Comparison of ENCODE assay signal across 8 cellular contexts in the genomic region with DNA sequence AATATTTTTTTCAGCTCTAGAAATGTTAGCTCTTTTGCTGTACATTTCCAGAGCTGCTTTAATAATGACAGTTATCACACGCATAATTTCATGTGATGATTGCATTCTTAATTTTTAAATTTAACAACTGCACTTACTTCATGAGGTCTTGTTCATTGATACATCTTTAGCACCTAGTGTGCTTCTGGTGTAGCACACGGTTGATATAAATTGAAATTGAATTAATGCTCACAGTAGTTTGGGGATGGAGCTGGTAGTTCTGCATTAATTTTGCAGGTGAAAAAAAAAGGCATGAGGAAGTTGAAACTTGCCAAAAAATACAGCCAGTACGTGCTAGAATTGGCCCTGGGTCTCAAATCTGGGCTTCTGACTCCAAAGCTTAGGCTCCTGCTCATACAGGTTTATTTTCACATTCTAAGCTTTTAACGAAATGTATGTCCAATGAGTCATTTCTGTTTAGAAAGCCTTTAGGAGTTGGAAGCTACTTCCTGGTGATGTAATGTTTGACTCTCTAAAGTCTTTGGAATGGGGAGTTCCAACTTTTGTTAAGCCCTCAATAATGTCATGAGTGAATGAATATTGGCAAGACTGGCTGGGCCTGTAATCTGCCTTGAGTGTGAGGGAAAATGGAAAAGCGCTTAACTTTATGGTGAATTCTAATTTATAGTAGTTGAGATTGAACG. TPM values are rescaled to one million over a fixed set of nuclear protein-coding genes. Genes with fewer than 3 reads are reported as not detected.
DNase-seq lines count a peak whose midpoint lies in the region; ATAC-seq and TF ChIP-seq lines count a peak whose summit lies in the region.

No MANE protein-coding gene starts in this region.

- peaks cover 30% of the 10 kb centered on the region for H3F3A ChIP-seq in smooth muscle cell (ENCODE audit: low read depth)

- peak overlapping the region; percentile 90 for H3K27ac ChIP-seq in smooth muscle cell (ENCODE audit: low read depth)
- no peak overlapping the region for H3K27ac ChIP-seq in WERI-Rb-1

- no peaks in the 10 kb centered on the region for H3K27me3 ChIP-seq in smooth muscle cell (ENCODE audit: low read depth)
- no peaks in the 10 kb centered on the region for H3K27me3 ChIP-seq in WERI-Rb-1 (ENCODE audit: insufficient read depth, low read depth, severe bottlenecking)

- H4K20me1 ChIP-seq in smooth muscle cell (ENCODE audit: low read depth): peaks cover 98% of the 10 kb centered on the region

- H3K36me3 ChIP-seq in smooth muscle cell (ENCODE audit: low read depth) (peaks cover 5% of the 10 kb centered on the region), WERI-Rb-1 (peaks cover 48% of the 10 kb centered on the region)

- intact Hi-C loops in left ventricle myocardium superior (cut with micrococcal nuclease): no loop called here

- H3K9me3 ChIP-seq in smooth muscle cell (replicated peaks; ENCODE audit: low read depth) (no peaks in the 10 kb centered on the region), WERI-Rb-1 (ENCODE audit: severe bottlenecking) (no peaks in the 10 kb centered on the region)

- H3K4me3 Mint-ChIP-seq in activated CD4-positive, alpha-beta T cell treated with anti-CD3 and anti-CD28 coated beads, Interleukin-2, amount 10 ng/mL, durations not matched to agents 7 days and 5 days: no peak overlapping the region
- H3K4me3 Mint-ChIP-seq in activated CD4-positive, alpha-beta memory T cell treated with anti-CD3 and anti-CD28 coated beads, Interleukin-2, amount 10 ng/mL, durations not matched to agents 7 days and 5 days: no peak overlapping the region

- no peak for TF ChIP-seq CTCF in smooth muscle cell (IDR thresholded peaks at IDR 0.05; ENCODE audit: borderline replicate concordance, insufficient read depth, poor library complexity, severe bottlenecking)
- no peak for TF ChIP-seq CTCF in WERI-Rb-1 (IDR thresholded peaks at IDR 0.05; ENCODE audit: low read depth, low read length)

- no peak overlapping the region for H2AFZ ChIP-seq in smooth muscle cell (ENCODE audit: low read depth)

- peak overlapping the region; percentile 63 for H3K4me2 ChIP-seq in smooth muscle cell

- DNase-seq in activated CD4-positive, alpha-beta T cell treated with anti-CD3 and anti-CD28 coated beads, Interleukin-2, amount 10 ng/mL, durations not matched to agents 7 days and 5 days: no peak
- DNase-seq in activated CD4-positive, alpha-beta T cell treated with anti-CD3 and anti-CD28 coated beads, Interleukin-2, amount 50 U/mL, for 48 hours: no peak
- DNase-seq in activated CD4-positive, alpha-beta memory T cell treated with anti-CD3 and anti-CD28 coated beads, Interleukin-2, amount 10 ng/mL, durations not matched to agents 7 days and 5 days: no peak
- no peak for DNase-seq in left ventricle myocardium superior
- DNase-seq in smooth muscle cell (lab: John Stamatoyannopoulos, UW; ENCODE audit: unreplicated experiment): no peak
- no peak for DNase-seq in NCI-H510A (lab: John Stamatoyannopoulos, UW)
- DNase-seq in WERI-Rb-1: no peak

- peaks cover 12% of the 10 kb centered on the region for H3K4me1 ChIP-seq in smooth muscle cell (ENCODE audit: low read depth)

- H3K27ac Mint-ChIP-seq in activated CD4-positive, alpha-beta T cell treated with anti-CD3 and anti-CD28 coated beads, Interleukin-2, amount 10 ng/mL, durations not matched to agents 7 days and 5 days: peak overlapping the region; percentile 50
- H3K27ac Mint-ChIP-seq in activated CD4-positive, alpha-beta memory T cell treated with anti-CD3 and anti-CD28 coated beads, Interleukin-2, amount 10 ng/mL, durations not matched to agents 7 days and 5 days: peak overlapping the region; percentile 37

- peaks cover 96% of the 10 kb centered on the region for H3K79me2 ChIP-seq in smooth muscle cell (ENCODE audit: low read depth)

- peaks cover 29% of the 10 kb centered on the region for H3K36me3 Mint-ChIP-seq in activated CD4-positive, alpha-beta T cell treated with anti-CD3 and anti-CD28 coated beads, Interleukin-2, amount 10 ng/mL, durations not matched to agents 7 days and 5 days (ENCODE audit: low read depth)
- peaks cover 36% of the 10 kb centered on the region for H3K36me3 Mint-ChIP-seq in activated CD4-positive, alpha-beta memory T cell treated with anti-CD3 and anti-CD28 coated beads, Interleukin-2, amount 10 ng/mL, durations not matched to agents 7 days and 5 days (ENCODE audit: low read depth)

- CTCF ChIA-PET in activated CD4-positive, alpha-beta T cell treated with anti-CD3 and anti-CD28 coated beads, Interleukin-2, amount 10 ng/mL, durations not matched to agents 7 days and 5 days (lab: Charles Lee): interaction anchor here (1.4 to 1.5 kb wide), 2 partner anchors 8 to 19 kb away, joined by 3 to 4 read pairs; no protein-coding TSS in a partner anchor
- CTCF ChIA-PET in activated CD4-positive, alpha-beta memory T cell treated with anti-CD3 and anti-CD28 coated beads, Interleukin-2, amount 10 ng/mL, durations not matched to agents 7 days and 5 days (lab: Charles Lee): interaction anchor here (0.7 to 1.2 kb wide), 2 partner anchors 35 to 743 kb away, joined by 3 to 4 read pairs; no protein-coding TSS in a partner anchor

- ATAC-seq in left ventricle myocardium superior (peak; percentile 61), HG03378 (IDR thresholded peaks at IDR 0.05; ENCODE audit: unreplicated experiment) (no peak)

- H3K27me3 Mint-ChIP-seq in activated CD4-positive, alpha-beta T cell treated with anti-CD3 and anti-CD28 coated beads, Interleukin-2, amount 10 ng/mL, durations not matched to agents 7 days and 5 days: no peaks in the 10 kb centered on the region
- H3K27me3 Mint-ChIP-seq in activated CD4-positive, alpha-beta memory T cell treated with anti-CD3 and anti-CD28 coated beads, Interleukin-2, amount 10 ng/mL, durations not matched to agents 7 days and 5 days: no peaks in the 10 kb centered on the region

- H3K9me3 Mint-ChIP-seq in activated CD4-positive, alpha-beta T cell treated with anti-CD3 and anti-CD28 coated beads, Interleukin-2, amount 10 ng/mL, durations not matched to agents 7 days and 5 days: no peaks in the 10 kb centered on the region
- no peaks in the 10 kb centered on the region for H3K9me3 Mint-ChIP-seq in activated CD4-positive, alpha-beta memory T cell treated with anti-CD3 and anti-CD28 coated beads, Interleukin-2, amount 10 ng/mL, durations not matched to agents 7 days and 5 days

- POLR2A ChIA-PET in activated CD4-positive, alpha-beta T cell treated with anti-CD3 and anti-CD28 coated beads, Interleukin-2, amount 10 ng/mL, durations not matched to agents 7 days and 5 days (lab: Charles Lee): no interaction called here
- POLR2A ChIA-PET in activated CD4-positive, alpha-beta memory T cell treated with anti-CD3 and anti-CD28 coated beads, Interleukin-2, amount 10 ng/mL, durations not matched to agents 7 days and 5 days (lab: Charles Lee): interaction anchor here (2.6 kb wide), 1 partner anchor 9 kb away, joined by 10 read pairs; no protein-coding TSS in a partner anchor

- peak overlapping the region; percentile 66 for H3K9ac ChIP-seq in smooth muscle cell (ENCODE audit: low read depth)

- WGBS in smooth muscle cell (ENCODE audit: low lambda C conversion rate): 44% methylated on average over 6 of the region's 6 CpGs

- H3K4me3 ChIP-seq in smooth muscle cell (no peak overlapping the region), WERI-Rb-1 (ENCODE audit: low read depth, low read length) (no peak overlapping the region)

- peaks cover 53% of the 10 kb centered on the region for H3K4me1 Mint-ChIP-seq in activated CD4-positive, alpha-beta T cell treated with anti-CD3 and anti-CD28 coated beads, Interleukin-2, amount 10 ng/mL, durations not matched to agents 7 days and 5 days
- peaks cover 63% of the 10 kb centered on the region for H3K4me1 Mint-ChIP-seq in activated CD4-positive, alpha-beta memory T cell treated with anti-CD3 and anti-CD28 coated beads, Interleukin-2, amount 10 ng/mL, durations not matched to agents 7 days and 5 days

RNA-seq across cellular contexts. Expression of a gene that starts 10.9 kb away (rescaled TPM):
- total RNA-seq in activated CD4-positive, alpha-beta T cell treated with anti-CD3 and anti-CD28 coated beads, Interleukin-2, amount 10 ng/mL, durations not matched to agents 7 days and 5 days: 100 to 1,000 TPM; 170 to 187 TPM
- 100 to 1,000 TPM; 153 to 155 TPM for total RNA-seq in activated CD4-positive, alpha-beta memory T cell treated with anti-CD3 and anti-CD28 coated beads, Interleukin-2, amount 10 ng/mL, durations not matched to agents 7 days and 5 days
- total RNA-seq in left ventricle myocardium superior: 140 TPM
- 128 and 169 TPM in 2 replicates for total RNA-seq in smooth muscle cell
- 523 and 602 TPM in 2 replicates for polyA plus RNA-seq in smooth muscle cell

RNA-seq across cellular contexts. Expression of a gene that starts 36.5 kb away (rescaled TPM):
- 10 to 100 TPM; 11.2 to 17.2 TPM for total RNA-seq in activated CD4-positive, alpha-beta T cell treated with anti-CD3 and anti-CD28 coated beads, Interleukin-2, amount 10 ng/mL, durations not matched to agents 7 days and 5 days
- 10 to 100 TPM in 1 of 2 experiments, 1 to 10 TPM in 1; 9.0 to 10.6 TPM for total RNA-seq in activated CD4-positive, alpha-beta memory T cell treated with anti-CD3 and anti-CD28 coated beads, Interleukin-2, amount 10 ng/mL, durations not matched to agents 7 days and 5 days
- total RNA-seq in left ventricle myocardium superior (35.5 TPM), smooth muscle cell (24.2 and 24.4 TPM in 2 replicates)
- polyA plus RNA-seq in smooth muscle cell: 6.8 and 7.4 TPM in 2 replicates
